In genomic region chr1:229920683-229921082, GRCh38 we compare ENCODE assay signal across 29 cellular contexts.
"Had no signal": no experiment of that assay in that cellular context is flagged by ENCODE, and none has a peak within 500 bp of the region (broad histone marks: within the 10 kb centered on the region; RNA-seq: fewer than 3 reads in every experiment).

No MANE protein-coding gene starts in this region.

- H3K4me1 ChIP-seq: ascending aorta, breast epithelium, colonic mucosa, foreskin keratinocyte, gastrocnemius medialis, heart left ventricle had no signal

- H3K4me3 Mint-ChIP-seq: activated B cell treated with CpG ODN at 0.5 μM for 24 hours; activated CD4-positive, alpha-beta memory T cell treated with anti-CD3 and anti-CD28 coated beads, Interleukin-2, amount 10 ng/mL, durations not matched to agents 7 days and 5 days; activated CD4-positive, alpha-beta T cell treated with anti-CD3 and anti-CD28 coated beads, Interleukin-2, amount 10 ng/mL, durations not matched to agents 7 days and 5 days; activated naive CD4-positive, alpha-beta T cell treated with anti-CD3 and anti-CD28 coated beads, Interleukin-2, amount 10 ng/mL, durations not matched to agents 7 days and 5 days; activated naive CD8-positive, alpha-beta T cell treated with anti-CD3 and anti-CD28 coated beads, Interleukin-2, amount 10 ng/mL, durations not matched to agents 7 days and 5 days; brain; T-helper 17 cell; T-helper 2 cell treated with Interferon-gamma antibody and Interleukin-4, amounts not matched to agents 5 μg/mL and 100 μg/mL, for 36 hours had no signal

- H3K27me3 ChIP-seq: ascending aorta, breast epithelium, cardiac muscle cell, colonic mucosa, foreskin keratinocyte, gastrocnemius medialis, heart left ventricle had no signal

- H3K9me3 ChIP-seq: ascending aorta, breast epithelium, colonic mucosa, gastrocnemius medialis, heart left ventricle had no signal

- H3K27ac ChIP-seq: ascending aorta, breast epithelium, cardiac muscle cell, colonic mucosa, foreskin keratinocyte, gastrocnemius medialis, heart left ventricle, WERI-Rb-1 had no signal

- H3K36me3 ChIP-seq: ascending aorta, breast epithelium, cardiac muscle cell, colonic mucosa, gastrocnemius medialis, heart left ventricle, WERI-Rb-1 had no signal

- H3K27me3 Mint-ChIP-seq: brain had no signal

- H3K4me3 ChIP-seq: ascending aorta, breast epithelium, cardiac muscle cell, colonic mucosa, gastrocnemius medialis, heart left ventricle had no signal

- H3K36me3 Mint-ChIP-seq: activated naive CD4-positive, alpha-beta T cell treated with anti-CD3 and anti-CD28 coated beads, Interleukin-2, amount 10 ng/mL, durations not matched to agents 7 days and 5 days; activated naive CD4-positive, alpha-beta T cell treated with anti-CD3 and anti-CD28 coated beads, Interleukin-2, amount 50 U/mL, for 72 hours; activated naive CD8-positive, alpha-beta T cell treated with anti-CD3 and anti-CD28 coated beads, Interleukin-2, amount 10 ng/mL, durations not matched to agents 7 days and 5 days; brain had no signal

- DNase-seq: activated B cell treated with CpG ODN at 0.5 μM for 24 hours; activated CD4-positive, alpha-beta memory T cell treated with anti-CD3 and anti-CD28 coated beads, Interleukin-2, amount 10 ng/mL, durations not matched to agents 7 days and 5 days; activated CD4-positive, alpha-beta T cell treated with anti-CD3 and anti-CD28 coated beads, Interleukin-2, amount 10 ng/mL, durations not matched to agents 7 days and 5 days; activated CD4-positive, alpha-beta T cell treated with anti-CD3 and anti-CD28 coated beads, Interleukin-2, amount 50 U/mL, for 4 hours; activated gamma-delta T cell; activated naive CD4-positive, alpha-beta T cell; activated naive CD4-positive, alpha-beta T cell treated with anti-CD3 and anti-CD28 coated beads, Interleukin-2, amount 10 ng/mL, durations not matched to agents 7 days and 5 days; activated naive CD8-positive, alpha-beta T cell treated with anti-CD3 and anti-CD28 coated beads, Interleukin-2, amount 10 ng/mL, durations not matched to agents 7 days and 5 days; activated T-cell treated with anti-CD3 and anti-CD28 coated beads, Interleukin-2, amount 50 U/mL, for 48 hours; central memory CD4-positive, alpha-beta T cell; cerebellar nuclear complex; colonic mucosa; effector CD8-positive, alpha-beta T cell; foreskin keratinocyte; gastrocnemius medialis; glutamatergic neuron; heart left ventricle; T-helper 1 cell; T-helper 17 cell; T1000; WERI-Rb-1 had no signal

- H3K9me3 Mint-ChIP-seq: activated B cell treated with CpG ODN at 0.5 μM for 24 hours; activated CD4-positive, alpha-beta memory T cell treated with anti-CD3 and anti-CD28 coated beads, Interleukin-2, amount 10 ng/mL, durations not matched to agents 7 days and 5 days; activated CD4-positive, alpha-beta T cell treated with anti-CD3 and anti-CD28 coated beads, Interleukin-2, amount 10 ng/mL, durations not matched to agents 7 days and 5 days; activated naive CD4-positive, alpha-beta T cell treated with anti-CD3 and anti-CD28 coated beads, Interleukin-2, amount 10 ng/mL, durations not matched to agents 7 days and 5 days; activated naive CD4-positive, alpha-beta T cell treated with anti-CD3 and anti-CD28 coated beads, Interleukin-2, amount 50 U/mL, for 72 hours; activated naive CD8-positive, alpha-beta T cell treated with anti-CD3 and anti-CD28 coated beads, Interleukin-2, amount 10 ng/mL, durations not matched to agents 7 days and 5 days; brain; T-helper 2 cell treated with Interferon-gamma antibody and Interleukin-4, amounts not matched to agents 5 μg/mL and 100 μg/mL, for 36 hours had no signal

- ATAC-seq: activated CD4-positive, CD25-positive, alpha-beta regulatory T cell treated with anti-CD3 and anti-CD28 coated beads, Interleukin-2, amount 50 U/mL, for 24 hours; activated naive CD4-positive, alpha-beta T cell treated with anti-CD3 and anti-CD28 coated beads, Interleukin-2, amount 50 U/mL, for 72 hours; esophagus mucosa; foreskin keratinocyte; gastrocnemius medialis; heart left ventricle; T-helper 17 cell had no signal

- H3K27ac Mint-ChIP-seq: activated B cell treated with CpG ODN at 0.5 μM for 24 hours; activated CD4-positive, alpha-beta memory T cell treated with anti-CD3 and anti-CD28 coated beads, Interleukin-2, amount 10 ng/mL, durations not matched to agents 7 days and 5 days; activated CD4-positive, alpha-beta T cell treated with anti-CD3 and anti-CD28 coated beads, Interleukin-2, amount 10 ng/mL, durations not matched to agents 7 days and 5 days; activated naive CD4-positive, alpha-beta T cell treated with anti-CD3 and anti-CD28 coated beads, Interleukin-2, amount 10 ng/mL, durations not matched to agents 7 days and 5 days; activated naive CD8-positive, alpha-beta T cell treated with anti-CD3 and anti-CD28 coated beads, Interleukin-2, amount 10 ng/mL, durations not matched to agents 7 days and 5 days; T-helper 17 cell; T-helper 2 cell treated with Interferon-gamma antibody and Interleukin-4, amounts not matched to agents 5 μg/mL and 100 μg/mL, for 36 hours had no signal

- H3K4me1 Mint-ChIP-seq: activated B cell treated with CpG ODN at 0.5 μM for 24 hours; activated CD4-positive, alpha-beta memory T cell treated with anti-CD3 and anti-CD28 coated beads, Interleukin-2, amount 10 ng/mL, durations not matched to agents 7 days and 5 days; activated CD4-positive, alpha-beta T cell treated with anti-CD3 and anti-CD28 coated beads, Interleukin-2, amount 10 ng/mL, durations not matched to agents 7 days and 5 days; activated naive CD4-positive, alpha-beta T cell treated with anti-CD3 and anti-CD28 coated beads, Interleukin-2, amount 10 ng/mL, durations not matched to agents 7 days and 5 days; activated naive CD8-positive, alpha-beta T cell treated with anti-CD3 and anti-CD28 coated beads, Interleukin-2, amount 10 ng/mL, durations not matched to agents 7 days and 5 days had no signal
